ENCODE assay signal across 1 cellular context in genomic region chr6:73523434-73524123, GRCh38.
A peak's percentile ranks its signal among the peaks of the same experiment; 100 is the strongest.
TF ChIP-seq lines count a peak whose summit lies in the region.

No MANE protein-coding gene starts in this region.

TF ChIP-seq in GM12878, 131 proteins besides CTCF, POLR2A, EP300 and RAD21 (continued from another document):
- TF ChIP-seq PRDM15 (CRISPR knock-in tag; IDR thresholded peaks at IDR 0.05) = no peak
- TF ChIP-seq PAX8 (IDR thresholded peaks at IDR 0.05) = 0 out of 2 replicates have a peak, but pooled peaks have one; percentile 82
- TF ChIP-seq SREBF1 (IDR thresholded peaks at IDR 0.05; ENCODE audit: low read length) = no peak
- TF ChIP-seq, protein P1, sequence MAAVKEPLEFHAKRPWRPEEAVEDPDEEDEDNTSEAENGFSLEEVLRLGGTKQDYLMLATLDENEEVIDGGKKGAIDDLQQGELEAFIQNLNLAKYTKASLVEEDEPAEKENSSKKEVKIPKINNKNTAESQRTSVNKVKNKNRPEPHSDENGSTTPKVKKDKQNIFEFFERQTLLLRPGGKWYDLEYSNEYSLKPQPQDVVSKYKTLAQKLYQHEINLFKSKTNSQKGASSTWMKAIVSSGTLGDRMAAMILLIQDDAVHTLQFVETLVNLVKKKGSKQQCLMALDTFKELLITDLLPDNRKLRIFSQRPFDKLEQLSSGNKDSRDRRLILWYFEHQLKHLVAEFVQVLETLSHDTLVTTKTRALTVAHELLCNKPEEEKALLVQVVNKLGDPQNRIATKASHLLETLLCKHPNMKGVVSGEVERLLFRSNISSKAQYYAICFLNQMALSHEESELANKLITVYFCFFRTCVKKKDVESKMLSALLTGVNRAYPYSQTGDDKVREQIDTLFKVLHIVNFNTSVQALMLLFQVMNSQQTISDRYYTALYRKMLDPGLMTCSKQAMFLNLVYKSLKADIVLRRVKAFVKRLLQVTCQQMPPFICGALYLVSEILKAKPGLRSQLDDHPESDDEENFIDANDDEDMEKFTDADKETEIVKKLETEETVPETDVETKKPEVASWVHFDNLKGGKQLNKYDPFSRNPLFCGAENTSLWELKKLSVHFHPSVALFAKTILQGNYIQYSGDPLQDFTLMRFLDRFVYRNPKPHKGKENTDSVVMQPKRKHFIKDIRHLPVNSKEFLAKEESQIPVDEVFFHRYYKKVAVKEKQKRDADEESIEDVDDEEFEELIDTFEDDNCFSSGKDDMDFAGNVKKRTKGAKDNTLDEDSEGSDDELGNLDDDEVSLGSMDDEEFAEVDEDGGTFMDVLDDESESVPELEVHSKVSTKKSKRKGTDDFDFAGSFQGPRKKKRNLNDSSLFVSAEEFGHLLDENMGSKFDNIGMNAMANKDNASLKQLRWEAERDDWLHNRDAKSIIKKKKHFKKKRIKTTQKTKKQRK (IDR thresholded peaks at IDR 0.05; ENCODE audit: low read depth, low read length) = no peak
- TF ChIP-seq ZSCAN29 (IDR thresholded peaks at IDR 0.05) = no peak
- TF ChIP-seq NBN (IDR thresholded peaks at IDR 0.05) = peak; percentile 68
- TF ChIP-seq ASH2L (IDR thresholded peaks at IDR 0.05; ENCODE audit: borderline replicate concordance, low read depth) = no peak
- TF ChIP-seq ZBED1 (IDR thresholded peaks at IDR 0.05; ENCODE audit: borderline replicate concordance) = no peak
- peak; percentile 38; the same call in 1 of the 2 replicates for TF ChIP-seq BCL11A (IDR thresholded peaks at IDR 0.05; ENCODE audit: low read depth, low read length)
- peak; percentile 97 for TF ChIP-seq IKZF1 (conservative IDR thresholded peaks at IDR 0.05)
- peak; percentile 80 to 87 for TF ChIP-seq BHLHE40 (IDR thresholded peaks at IDR 0.05; ENCODE audit: borderline replicate concordance in 1 of 2, low read depth in 2 of 2, low read length in 1 of 2)
- TF ChIP-seq MAX (IDR thresholded peaks at IDR 0.05; ENCODE audit: low read depth, low read length) = 0 out of 2 replicates have a peak, but pooled peaks have one; percentile 34
- no peak for TF ChIP-seq SREBF2 (IDR thresholded peaks at IDR 0.05; ENCODE audit: low read length)
TF ChIP-seq in GM12878: peak in this region for 52.
